ENCODE assay signal across 8 cellular contexts in genomic region chr16:57092786-57093301, GRCh38. TPM values are rescaled to one million over a fixed set of nuclear protein-coding genes. Genes with fewer than 3 reads are reported as not detected.
DNase-seq lines count a peak whose midpoint lies in the region; ATAC-seq and TF ChIP-seq lines count a peak whose summit lies in the region.

No MANE protein-coding gene starts in this region.

- peak overlapping the region; percentile 94 for H3K27ac ChIP-seq in layer of hippocampus (ENCODE audit: low read depth, low read length)

- peaks cover 8% of the 10 kb centered on the region for H3K27me3 Mint-ChIP-seq in T-helper 17 cell

- H3K36me3 ChIP-seq in GM06990 (ENCODE audit: control insufficient read depth, insufficient read depth, low read length): no peaks in the 10 kb centered on the region

- peak; percentile 41 for ATAC-seq in HG02870 (IDR thresholded peaks at IDR 0.05; ENCODE audit: unreplicated experiment)
- ATAC-seq in T-helper 17 cell: peak; percentile 78
- no peak for ATAC-seq in GM19395 (IDR thresholded peaks at IDR 0.05; ENCODE audit: unreplicated experiment)

- H3K4me3 ChIP-seq in GM06990 (replicated peaks; ENCODE audit: low read depth, low read length): peak overlapping the region; percentile 65

- peaks cover 6% of the 10 kb centered on the region for H3K4me1 Mint-ChIP-seq in T-helper 17 cell

- H3K27me3 ChIP-seq in GM06990 (replicated peaks; ENCODE audit: control insufficient read depth, insufficient read depth, low read length) (no peaks in the 10 kb centered on the region), layer of hippocampus (ENCODE audit: control insufficient read depth, insufficient read depth, low read length) (no peaks in the 10 kb centered on the region)

- no peaks in the 10 kb centered on the region for H3K9me3 ChIP-seq in T-helper 17 cell (ENCODE audit: control insufficient read depth, low read length, poor library complexity, severe bottlenecking)

- in situ Hi-C loops in T47D (cut with HindIII; ENCODE audit: low pct_unique_long_range_greater_than_20kb, low sequenced_read_pairs): no loop called here

- DNase-seq in GM06990 (ENCODE audit: extremely low read depth, insufficient read length) (peak; percentile 57), T-helper 17 cell (peak; percentile 25 to 54 (median 43)), T47D (ENCODE audit: low read depth in 1 of 2, low spot score in 1 of 2) (peak; percentile 10 to 41), HCEC 1CT (no peak)
- DNase-seq in stimulated activated CD4-positive, alpha-beta T cell treated with anti-CD3 and anti-CD28 coated beads, Interleukin-4, amount 100 ng/mL, for 1 hour: peak; percentile 61

- TF ChIP-seq CTCF in GM06990 (IDR thresholded peaks at IDR 0.05; ENCODE audit: insufficient read depth, low read length, poor library complexity, severe bottlenecking): peak; percentile 20

- H3K4me3 Mint-ChIP-seq in T-helper 17 cell: peak overlapping the region; percentile 84

- H3K36me3 Mint-ChIP-seq in T-helper 17 cell (ENCODE audit: low read depth): no peaks in the 10 kb centered on the region

- no peak overlapping the region for H3K27ac Mint-ChIP-seq in T-helper 17 cell

RNA-seq across cellular contexts. Expression of gene CPNE2, which starts 0.5 kb away (rescaled TPM):
- 1 to 10 TPM; 2.4 to 4.4 TPM for total RNA-seq in T-helper 17 cell
